In the genomic region with DNA sequence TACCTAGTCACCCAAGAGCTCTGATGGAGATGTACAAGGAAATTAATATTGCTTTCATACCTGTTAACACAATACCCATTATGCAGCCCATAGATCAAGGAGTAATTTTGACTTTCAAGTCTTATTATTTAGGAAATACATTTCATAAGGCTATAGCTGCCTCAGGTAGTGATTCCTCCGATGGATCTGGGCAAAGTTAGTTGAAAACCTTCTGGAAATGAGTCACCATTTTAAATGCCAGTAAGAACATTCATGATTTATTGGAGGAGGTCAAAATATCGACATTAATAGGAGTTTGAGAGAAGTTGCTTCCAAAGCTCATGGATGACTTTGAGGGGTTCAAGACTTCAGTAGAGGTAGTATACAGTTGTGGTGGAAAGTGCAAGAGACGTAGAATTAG, we compare ENCODE assay signal across 31 cellular contexts.
"Had no signal": no experiment of that assay in that cellular context is flagged by ENCODE, and none has a peak within 500 bp of the region (broad histone marks: within the 10 kb centered on the region; RNA-seq: fewer than 3 reads in every experiment).

No MANE protein-coding gene starts in this region.

- H3K9me3 ChIP-seq: adrenal gland, ascending aorta, body of pancreas, breast epithelium had no signal

- H3K27ac ChIP-seq: adrenal gland, ascending aorta, body of pancreas, brain microvascular endothelial cell, breast epithelium, cardiac muscle cell had no signal

- DNase-seq: activated effector memory CD4-positive, alpha-beta T cell treated with anti-CD3 and anti-CD28 coated beads, Interleukin-2, amount 50 U/mL, for 16 hours; activated effector memory CD4-positive, alpha-beta T cell treated with Interleukin-2 at 50 U/mL for 16 hours; activated gamma-delta T cell; activated gamma-delta T cell treated with Interleukin-2 at 50 U/mL for 16 hours; activated naive CD4-positive, alpha-beta T cell; activated naive CD4-positive, alpha-beta T cell treated with anti-CD3 and anti-CD28 coated beads for 36 hours; activated naive CD4-positive, alpha-beta T cell treated with anti-CD3 and anti-CD28 coated beads, Interleukin-2, amount 10 ng/mL, durations not matched to agents 7 days and 5 days; activated naive CD4-positive, alpha-beta T cell treated with anti-CD3 and anti-CD28 coated beads, Interleukin-2, amount 50 U/mL, for 16 hours; activated naive CD4-positive, alpha-beta T cell treated with Interleukin-2 at 50 U/mL for 16 hours; activated naive CD8-positive, alpha-beta T cell treated with anti-CD3 and anti-CD28 coated beads for 36 hours; activated naive CD8-positive, alpha-beta T cell treated with anti-CD3 and anti-CD28 coated beads, Interleukin-2, amount 10 ng/mL, durations not matched to agents 7 days and 5 days; activated naive CD8-positive, alpha-beta T cell treated with anti-CD3 and anti-CD28 coated beads, Interleukin-2, amount 50 U/mL, for 24 hours; activated T-cell treated with anti-CD3 and anti-CD28 coated beads, Interleukin-2, amount 50 U/mL, for 24 hours; activated T-cell treated with anti-CD3 and anti-CD28 coated beads, Interleukin-2, amount 50 U/mL, for 4 hours; activated T-cell treated with anti-CD3 and anti-CD28 coated beads, Interleukin-2, amount 50 U/mL, for 48 hours; activated T-cell treated with anti-CD3 and anti-CD28 coated beads, Interleukin-2, amount 50 U/mL, for 72 hours; adrenal gland; amniotic stem cell; amygdala; anterior cingulate cortex; aorta; body of pancreas; brain microvascular endothelial cell; caudate nucleus; central memory CD4-positive, alpha-beta T cell; cerebellar nuclear complex had no signal

- H3K27me3 ChIP-seq: adrenal gland, ascending aorta, body of pancreas, brain microvascular endothelial cell, breast epithelium, cardiac muscle cell had no signal

- ATAC-seq: activated naive CD4-positive, alpha-beta T cell treated with anti-CD3 and anti-CD28 coated beads, Interleukin-2, amount 50 U/mL, for 72 hours; activated naive CD8-positive, alpha-beta T cell treated with anti-CD3 and anti-CD28 coated beads, Interleukin-2, amount 50 U/mL, for 24 hours; activated T-cell treated with anti-CD3 and anti-CD28 coated beads, Interleukin-2, amount 50 U/mL, for 4 hours; activated T-cell treated with anti-CD3 and anti-CD28 coated beads, Interleukin-2, amount 50 U/mL, for 72 hours; activated T-helper 17 cell treated with anti-CD3 and anti-CD28 coated beads, Interleukin-2, amount 50 U/mL, for 72 hours; body of pancreas had no signal

- H3K4me1 ChIP-seq: adrenal gland, ascending aorta, body of pancreas, breast epithelium had no signal

- H3K36me3 ChIP-seq: adrenal gland, ascending aorta, brain microvascular endothelial cell, breast epithelium, cardiac muscle cell had no signal

- H3K4me3 ChIP-seq: adrenal gland, ascending aorta, body of pancreas, breast epithelium, cardiac muscle cell had no signal
